Comparison of ENCODE assay signal across 9 cellular contexts in the genomic region with DNA sequence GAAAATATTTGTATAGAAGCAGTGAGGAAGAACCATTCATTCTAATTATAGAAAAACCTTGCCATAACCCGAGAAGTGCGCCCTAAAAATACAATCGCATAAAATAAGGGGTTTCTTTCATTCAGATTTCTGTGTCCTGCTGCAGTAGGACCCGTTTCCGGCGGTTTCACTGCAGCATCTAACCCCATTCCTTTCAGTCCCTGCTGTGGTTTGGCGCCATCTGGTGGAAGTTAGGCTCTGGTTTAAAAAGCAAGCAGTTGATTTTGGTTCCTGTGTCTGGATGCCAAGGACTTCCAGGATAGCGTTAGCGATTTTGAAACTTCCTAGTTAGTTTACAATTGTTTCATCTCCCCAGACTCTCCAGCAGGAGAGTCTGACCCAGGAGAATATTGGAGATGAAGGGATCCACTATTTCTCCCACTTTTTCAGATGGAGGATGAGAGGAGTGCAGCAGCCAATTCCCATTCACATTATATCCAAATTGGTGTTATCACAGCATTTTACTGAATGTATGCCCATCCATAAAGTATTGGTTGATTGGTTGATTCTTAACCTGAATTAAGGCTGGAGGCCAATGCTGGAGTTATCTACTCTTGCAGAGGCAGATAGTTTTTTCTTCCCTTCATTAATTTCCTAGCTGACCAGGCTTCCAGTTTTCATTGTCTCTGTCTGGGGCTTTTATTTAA.
A peak's percentile ranks its signal among the peaks of the same experiment; 100 is the strongest.
DNase-seq lines count a peak whose midpoint lies in the region; ATAC-seq lines count a peak whose summit lies in the region.
"Had no signal": no experiment of that assay in that cellular context is flagged by ENCODE, and none has a peak within 500 bp of the region (broad histone marks: within the 10 kb centered on the region; RNA-seq: fewer than 3 reads in every experiment).

No MANE protein-coding gene starts in this region.

- peaks cover 0 to 4% (median 2%) of the 10 kb centered on the region in 4 donors for H3K4me1 Mint-ChIP-seq in naive thymus-derived CD8-positive, alpha-beta T cell
- H3K4me1 Mint-ChIP-seq in stimulated activated effector memory CD8-positive, alpha-beta T cell treated with anti-CD3 and anti-CD28 coated beads, Interleukin-12 subunit alpha, Interleukin-12 subunit beta, amount 100 ng/mL, for 72 hours = no peaks in the 10 kb centered on the region

- peaks cover 0 to 2% (median 0%) of the 10 kb centered on the region in 9 donors for H3K9me3 Mint-ChIP-seq in naive thymus-derived CD8-positive, alpha-beta T cell
- H3K9me3 Mint-ChIP-seq in stimulated activated effector memory CD8-positive, alpha-beta T cell treated with anti-CD3 and anti-CD28 coated beads, Interleukin-12 subunit alpha, Interleukin-12 subunit beta, amount 100 ng/mL, for 72 hours = peaks cover 3% of the 10 kb centered on the region
- H3K9me3 Mint-ChIP-seq: dendritic cell treated with granulocyte-macrophage colony-stimulating factor and Interleukin-4, amounts not matched to agents 40 ng/mL and 50 ng/mL, for 4 days had no signal

- no peak overlapping the region for H3K4me3 Mint-ChIP-seq in naive thymus-derived CD8-positive, alpha-beta T cell
- no peak overlapping the region for H3K4me3 Mint-ChIP-seq in stimulated activated effector memory CD8-positive, alpha-beta T cell treated with anti-CD3 and anti-CD28 coated beads, Interleukin-12 subunit alpha, Interleukin-12 subunit beta, amount 100 ng/mL, for 72 hours
- H3K4me3 Mint-ChIP-seq: dendritic cell treated with granulocyte-macrophage colony-stimulating factor and Interleukin-4, amounts not matched to agents 40 ng/mL and 50 ng/mL, for 4 days had no signal

- peaks cover 0 to 7% (median 0%) of the 10 kb centered on the region in 5 donors for H3K27me3 Mint-ChIP-seq in naive thymus-derived CD8-positive, alpha-beta T cell

- H3K36me3 Mint-ChIP-seq in naive thymus-derived CD8-positive, alpha-beta T cell = no peaks in the 10 kb centered on the region
- H3K36me3 Mint-ChIP-seq in stimulated activated effector memory CD8-positive, alpha-beta T cell treated with anti-CD3 and anti-CD28 coated beads, Interleukin-12 subunit alpha, Interleukin-12 subunit beta, amount 100 ng/mL, for 72 hours = no peaks in the 10 kb centered on the region

- POLR2A ChIA-PET in naive thymus-derived CD8-positive, alpha-beta T cell (lab: Charles Lee) = no interaction called here

- no peak overlapping the region for H3K27ac Mint-ChIP-seq in naive thymus-derived CD8-positive, alpha-beta T cell
- no peak overlapping the region for H3K27ac Mint-ChIP-seq in stimulated activated effector memory CD8-positive, alpha-beta T cell treated with anti-CD3 and anti-CD28 coated beads, Interleukin-12 subunit alpha, Interleukin-12 subunit beta, amount 100 ng/mL, for 72 hours
- H3K27ac Mint-ChIP-seq: dendritic cell treated with granulocyte-macrophage colony-stimulating factor and Interleukin-4, amounts not matched to agents 40 ng/mL and 50 ng/mL, for 4 days had no signal

- DNase-seq in DMS 273 (lab: John Stamatoyannopoulos, UW; ENCODE audit: unreplicated experiment) = peak; percentile 99
- peak; percentile 77 for DNase-seq in HT1080 (ENCODE audit: low read depth)
- DNase-seq in NOMO-1 treated with dmso at 0.1 percent for 144 hours (lab: John Stamatoyannopoulos, UW; ENCODE audit: unreplicated experiment) = peak; percentile 69
- DNase-seq in activated CD8-positive, alpha-beta memory T cell treated with anti-CD3 and anti-CD28 coated beads, Interleukin-2, amount 50 U/mL, for 4 hours = peak; percentile 64
- peak; percentile 19 to 84 (median 54) for DNase-seq in naive thymus-derived CD8-positive, alpha-beta T cell
- peak; percentile 48 to 73 for DNase-seq in stimulated activated effector memory CD8-positive, alpha-beta T cell treated with anti-CD3 and anti-CD28 coated beads, Interleukin-12 subunit alpha, Interleukin-12 subunit beta, amount 100 ng/mL, for 72 hours (ENCODE audit: low spot score in 2 of 2)

- ATAC-seq in GM21447 (IDR thresholded peaks at IDR 0.05; ENCODE audit: unreplicated experiment) = peak; percentile 95
- ATAC-seq in esophagus mucosa = peak; percentile 41
- ATAC-seq in naive thymus-derived CD8-positive, alpha-beta T cell = peak; percentile 58 to 75
- peak; percentile 65 for ATAC-seq in stimulated activated effector memory CD8-positive, alpha-beta T cell treated with anti-CD3 and anti-CD28 coated beads, Interleukin-12 subunit alpha, Interleukin-12 subunit beta, amount 100 ng/mL, for 72 hours

Comparison
In these comparisons a context has a peak if more than half of its experiments do, and no peak if none do; other contexts are left out.
1. Peak in every context shown above with its lines: DNase-seq and ATAC-seq.
2. ATAC-seq: peak in every context shown above with its lines; median percentile 95 in GM21447; 66 in naive thymus-derived CD8-positive, alpha-beta T cell; 65 in stimulated activated effector memory CD8-positive, alpha-beta T cell treated with anti-CD3 and anti-CD28 coated beads, Interleukin-12 subunit alpha, Interleukin-12 subunit beta, amount 100 ng/mL, for 72 hours; 41 in esophagus mucosa.